Comparison of ENCODE assay signal across 33 cellular contexts in the genomic region with DNA sequence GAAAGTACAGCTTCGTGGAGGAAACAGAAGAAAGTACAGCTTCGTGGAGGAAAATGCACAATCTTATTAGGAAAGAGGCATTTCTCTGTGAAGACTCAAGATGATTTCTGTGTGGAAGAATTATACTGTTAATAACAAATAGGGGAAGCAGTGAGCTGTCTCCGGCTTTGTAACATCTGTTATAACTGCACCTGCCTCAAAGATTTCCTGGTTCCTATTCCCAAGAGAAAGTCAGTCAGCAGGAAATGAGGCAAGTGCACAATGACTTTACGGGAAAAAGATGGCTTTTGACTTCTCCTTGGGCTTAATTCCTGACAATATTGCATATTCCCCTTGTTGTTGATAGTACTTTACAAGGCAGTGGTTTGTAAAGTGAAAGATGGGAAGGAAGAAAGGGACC.
"Had no signal": no experiment of that assay in that cellular context is flagged by ENCODE, and none has a peak within 500 bp of the region (broad histone marks: within the 10 kb centered on the region; RNA-seq: fewer than 3 reads in every experiment).

No MANE protein-coding gene starts in this region.

- H3K9me3 ChIP-seq: ascending aorta, breast epithelium, Peyer's patch, SJSA1, SK-N-SH had no signal

- H3K27ac ChIP-seq: ascending aorta, breast epithelium, Peyer's patch, SJSA1 had no signal

- H3K4me1 ChIP-seq: ascending aorta, breast epithelium, Peyer's patch, SJSA1 had no signal

- ATAC-seq: activated CD8-positive, alpha-beta T cell treated with anti-CD3 and anti-CD28 coated beads for 36 hours; activated T-cell treated with anti-CD3 and anti-CD28 coated beads, Interleukin-2, amount 50 U/mL, for 72 hours; activated T-helper 17 cell treated with anti-CD3 and anti-CD28 coated beads, Interleukin-2, amount 50 U/mL, for 72 hours; PC-3 had no signal

- H3K4me2 ChIP-seq: SK-N-SH had no signal

- FAIRE-seq: TTC549 had no signal

- H3K9ac ChIP-seq: SK-N-SH had no signal

- H3K4me3 ChIP-seq: ascending aorta, breast epithelium, Peyer's patch, SJSA1 had no signal

- DNase-seq: activated CD4-positive, alpha-beta T cell treated with anti-CD3 and anti-CD28 coated beads, Interleukin-2, amount 10 ng/mL, durations not matched to agents 24 days and 14 days; activated CD4-positive, alpha-beta T cell treated with anti-CD3 and anti-CD28 coated beads, Interleukin-2, amount 50 U/mL, for 4 hours; activated CD8-positive, alpha-beta T cell treated with anti-CD3 and anti-CD28 coated beads for 36 hours; activated effector memory CD4-positive, alpha-beta T cell treated with anti-CD3 and anti-CD28 coated beads, Interleukin-2, amount 50 U/mL, for 16 hours; activated naive CD4-positive, alpha-beta T cell treated with Interleukin-2 at 50 U/mL for 16 hours; activated naive CD8-positive, alpha-beta T cell treated with anti-CD3 and anti-CD28 coated beads, Interleukin-2, amount 10 ng/mL, durations not matched to agents 7 days and 5 days; activated T-cell treated with anti-CD3 and anti-CD28 coated beads, Interleukin-2, amount 50 U/mL, for 1 hour; activated T-cell treated with anti-CD3 and anti-CD28 coated beads, Interleukin-2, amount 50 U/mL, for 72 hours; amygdala; caudate nucleus; cerebellar nuclear complex; Kasumi-1; KG1; MM.1S; MV-4-11; NCI-H1092; NCI-H1436 treated with DMSO at 0.1 percent for 48 hours; NCI-H187 treated with DMSO at 0.1 percent for 48 hours; NCI-H2081; NCI-H510A; NCI-H526 treated with DMSO at 0.1 percent for 48 hours; NCI-H82; NK-92 treated with Interleukin-12 subunit alpha and Interleukin-12 subunit beta, amount 100 ng/mL, for 24 hours; PC-3; Peyer's patch; RPMI8226; SHP77 treated with DMSO at 0.1 percent for 48 hours; SK-N-SH had no signal

- H3K27me3 ChIP-seq: ascending aorta, breast epithelium, Peyer's patch, SJSA1 had no signal

- H3K36me3 ChIP-seq: ascending aorta, breast epithelium, Peyer's patch, SJSA1 had no signal
